8 cellular contexts compared by ENCODE assay signal in genomic region chr7:23012797-23013714, GRCh38. TPM values are rescaled to one million over a fixed set of nuclear protein-coding genes. Genes with fewer than 3 reads are reported as not detected.
DNase-seq lines count a peak whose midpoint lies in the region; ATAC-seq and TF ChIP-seq lines count a peak whose summit lies in the region.

No MANE protein-coding gene starts in this region.

- DNase-seq in activated CD4-positive, CD25-positive, alpha-beta regulatory T cell treated with anti-CD3 and anti-CD28 coated beads, Interleukin-2, amount 50 U/mL, for 72 hours: peak; percentile 40
- peak; percentile 4 for DNase-seq in activated CD4-positive, alpha-beta T cell treated with anti-CD3 and anti-CD28 coated beads, Interleukin-2, amount 50 U/mL, for 1 hour
- DNase-seq in ovary: peak; percentile 11 to 51 (median 36)

- TF ChIP-seq EP300 in gastroesophageal sphincter (IDR thresholded peaks at IDR 0.05): no peak
- no peak for TF ChIP-seq EP300 in ovary (IDR thresholded peaks at IDR 0.05)

- peaks cover 53% of the 10 kb centered on the region for H3K79me2 ChIP-seq in Loucy (ENCODE audit: insufficient read depth, low read length)

- H3K36me3 ChIP-seq in Loucy (ENCODE audit: insufficient read depth, low read length) (no peaks in the 10 kb centered on the region), gastroesophageal sphincter (no peaks in the 10 kb centered on the region), ovary (no peaks in the 10 kb centered on the region)

- H3K27ac ChIP-seq in gastroesophageal sphincter (peak overlapping the region; percentile 12 to 93 (median 88)), ovary (peak overlapping the region; percentile 5 to 35)

- H3K27me3 ChIP-seq in Loucy (ENCODE audit: insufficient read depth, low read length, poor library complexity, severe bottlenecking) (no peaks in the 10 kb centered on the region), gastroesophageal sphincter (no peaks in the 10 kb centered on the region), ovary (no peaks in the 10 kb centered on the region)

- H3K9ac ChIP-seq in Loucy (ENCODE audit: low read depth, low read length, poor library complexity, severe bottlenecking): peak overlapping the region; percentile 76

- TF ChIP-seq CTCF in Loucy (conservative IDR thresholded peaks at IDR 0.05; ENCODE audit: low read length) (peak; percentile 30; the same call in 1 of the 2 replicates), gastroesophageal sphincter (IDR thresholded peaks at IDR 0.05) (peak in 1 of 4 experiments; percentile 19), ovary (IDR thresholded peaks at IDR 0.05) (no peak)

- H3F3A ChIP-seq in Loucy (ENCODE audit: low read depth): 0 out of 2 replicates have a peak, but pooled peaks cover 3% of the 10 kb centered on the region

- peaks cover 40% of the 10 kb centered on the region for H4K20me1 ChIP-seq in Loucy (ENCODE audit: insufficient read depth, low read length, poor library complexity, severe bottlenecking)

- no peaks in the 10 kb centered on the region for H3K9me2 ChIP-seq in Loucy (replicated peaks; ENCODE audit: low read depth, low read length)

- no peak for ATAC-seq in activated CD4-positive, CD25-positive, alpha-beta regulatory T cell treated with anti-CD3 and anti-CD28 coated beads, Interleukin-2, amount 50 U/mL, for 24 hours
- ATAC-seq in GM21825 (IDR thresholded peaks at IDR 0.05; ENCODE audit: unreplicated experiment): peak; percentile 3
- peak; percentile 5 for ATAC-seq in gastroesophageal sphincter
- no peak for ATAC-seq in GM18870 (IDR thresholded peaks at IDR 0.05; ENCODE audit: unreplicated experiment)

- H3K4me1 ChIP-seq in Loucy (ENCODE audit: insufficient read depth, low read length, poor library complexity, severe bottlenecking) (peaks cover 72% of the 10 kb centered on the region), gastroesophageal sphincter (peaks cover 8 to 57% (median 14%) of the 10 kb centered on the region in 3 donors), ovary (ENCODE audit: insufficient read depth) (peaks cover 1% of the 10 kb centered on the region)

- no peaks in the 10 kb centered on the region for H3K9me3 ChIP-seq in Loucy (ENCODE audit: insufficient read depth, low read depth, low read length)
- no peaks in the 10 kb centered on the region for H3K9me3 ChIP-seq in gastroesophageal sphincter
- H3K9me3 ChIP-seq in ovary: no peaks in the 10 kb centered on the region

- peak overlapping the region; percentile 98 for H3K4me2 ChIP-seq in Loucy (ENCODE audit: low read depth, low read length, poor library complexity, severe bottlenecking)

- H2AFZ ChIP-seq in Loucy (ENCODE audit: low read length): peak overlapping the region; percentile 88; the same call in 1 of the 2 replicates

- TF ChIP-seq POLR2A in gastroesophageal sphincter (IDR thresholded peaks at IDR 0.05): no peak
- no peak for TF ChIP-seq POLR2A in ovary (IDR thresholded peaks at IDR 0.05)

- 0 to 1% methylated on average over 15 to 18 of the region's 52 CpGs for WGBS in gastroesophageal sphincter (ENCODE audit: low coverage in 1 of 2), 2 donors
- WGBS in ovary, 3 donors: 0 to 2% (median 1%) methylated on average over 34 to 52 of the region's 52 CpGs

- intact Hi-C loops in ovary (cut with DNase I): loop anchor here in 2 of 4 donors (10.0 kb wide), 1 partner anchor 158 kb away; no protein-coding TSS in a partner anchor

- H3K4me3 ChIP-seq in Loucy (ENCODE audit: low read length, poor library complexity, severe bottlenecking) (peak overlapping the region; percentile 87), gastroesophageal sphincter (peak overlapping the region; percentile 46 to 89), ovary (peak overlapping the region; percentile 62)

RNA-seq across cellular contexts. Expression of gene HYCC1, which starts 0.9 kb away (rescaled TPM):
- total RNA-seq in gastroesophageal sphincter (10 to 100 TPM; 39.7 to 87.7 (median 52.7) TPM), ovary (10 to 100 TPM; 19.5 to 27.4 (median 25.2) TPM)
- 10 to 100 TPM in 1 of 2 donors, 1 to 10 TPM in 1; 8.3 to 17.6 TPM for polyA plus RNA-seq in ovary

Comparison
In these comparisons a context has a peak if more than half of its experiments do, and no peak if none do; other contexts are left out.
1. ATAC-seq: peak in GM21825 (single experiment) and gastroesophageal sphincter (single experiment); none in activated CD4-positive, CD25-positive, alpha-beta regulatory T cell treated with anti-CD3 and anti-CD28 coated beads, Interleukin-2, amount 50 U/mL, for 24 hours (0 of 2) and GM18870 (single experiment).
2. Peak in every context shown above with its lines, with median percentiles within 50 percentile points of each other: DNase-seq and H3K4me3 ChIP-seq.